In genomic region chr2:217293607-217294006, GRCh38 we compare ENCODE assay signal across 24 cellular contexts.
"Had no signal": no experiment of that assay in that cellular context is flagged by ENCODE, and none has a peak within 500 bp of the region (broad histone marks: within the 10 kb centered on the region; RNA-seq: fewer than 3 reads in every experiment).

No MANE protein-coding gene starts in this region.

- H3K4me3 ChIP-seq: esophagus squamous epithelium, ovary, stomach, suprapubic skin, tibial artery had no signal

- H3K27ac ChIP-seq: epithelial cell of prostate, ovary, suprapubic skin, tibial artery, VCaP had no signal

- H3K4me1 ChIP-seq: tibial artery had no signal

- H3K9me3 ChIP-seq: ovary, suprapubic skin had no signal

- H3K27me3 ChIP-seq: ovary, stomach, tibial artery had no signal

- DNase-seq: activated CD4-positive, alpha-beta T cell treated with anti-CD3 and anti-CD28 coated beads for 4 hours; activated CD4-positive, alpha-beta T cell treated with anti-CD3 and anti-CD28 coated beads, Interleukin-2, amount 50 U/mL, for 4 hours; activated CD8-positive, alpha-beta memory T cell treated with anti-CD3 and anti-CD28 coated beads for 24 hours; activated gamma-delta T cell; activated naive CD4-positive, alpha-beta T cell treated with anti-CD3 and anti-CD28 coated beads, Interleukin-2, amount 50 U/mL, for 16 hours; dermis blood vessel endothelial cell; effector CD8-positive, alpha-beta T cell; esophagus squamous epithelium; foreskin fibroblast; head of caudate nucleus; hypothalamus; immature natural killer cell; nephron progenitor cell; ovary; stimulated activated CD4-positive, alpha-beta T cell treated with anti-CD3 and anti-CD28 coated beads, Interleukin-15, amount 100 ng/mL, for 24 hours; stimulated activated CD4-positive, alpha-beta T cell treated with anti-CD3 and anti-CD28 coated beads, Interleukin-2, amount 100 ng/mL, for 24 hours; stimulated activated naive B cell treated with anti-CD40 and anti-IgM and Interleukin-4, amounts not matched to agents 10 μg/mL and 1 μg/mL and 100 μg/mL, for 72 hours; stomach; T-helper 9 cell; tibial artery had no signal

- H3K36me3 ChIP-seq: esophagus squamous epithelium, ovary, stomach, suprapubic skin, tibial artery had no signal

- ATAC-seq: sciatic nerve; stimulated activated naive B cell treated with anti-CD40 and anti-IgM and Interleukin-4, amounts not matched to agents 10 μg/mL and 1 μg/mL and 100 μg/mL, for 72 hours had no signal
